In genomic region chr14:34646570-34647255, GRCh38 we compare ENCODE assay signal across 20 cellular contexts. TPM values are rescaled to one million over a fixed set of nuclear protein-coding genes. Genes with fewer than 3 reads are reported as not detected.
DNase-seq lines count a peak whose midpoint lies in the region; ATAC-seq, FAIRE-seq and TF ChIP-seq lines count a peak whose summit lies in the region.
"Had no signal": no experiment of that assay in that cellular context is flagged by ENCODE, and none has a peak within 500 bp of the region (broad histone marks: within the 10 kb centered on the region; RNA-seq: fewer than 3 reads in every experiment).

No MANE protein-coding gene starts in this region.

- no peak overlapping the region for H4K91ac ChIP-seq in H1 (replicated peaks; ENCODE audit: insufficient read length, low read length)

- no peak for TF ChIP-seq CTCF in H1 (IDR thresholded peaks at IDR 0.05; ENCODE audit: control extremely low read depth in 1 of 3, insufficient read depth in 1 of 3, low read depth in 1 of 3, low read length in 3 of 3)
- no peak for TF ChIP-seq CTCF in nephron progenitor cell (IDR thresholded peaks at IDR 0.05)

- H2AFZ ChIP-seq in H1 (ENCODE audit: low read length) = 0 out of 2 replicates have a peak overlapping the region, but pooled peaks have one; percentile 29
- H2AFZ ChIP-seq: GM23248 had no signal

- H3K4ac ChIP-seq in H1 (replicated peaks; ENCODE audit: insufficient read length, low read depth, low read length) = no peak overlapping the region

- no peaks in the 10 kb centered on the region; a peak in 1 of 7 replicates for H3K4me1 ChIP-seq in H1 (replicated peaks in 1 of 4; ENCODE audit: control insufficient read depth in 3 of 4, insufficient read depth in 4 of 4, low read length in 3 of 4)

- DNase-seq in NCI-H82 (lab: John Stamatoyannopoulos, UW) = peak; percentile 17
- no peak for DNase-seq in NCI-H82 treated with DMSO at 0.1 percent for 48 hours (lab: John Stamatoyannopoulos, UW; ENCODE audit: unreplicated experiment)
- DNase-seq in H1 (ENCODE audit: low read depth in 1 of 2, low spot score in 2 of 2) = no peak
- DNase-seq in nephron progenitor cell = no peak
- DNase-seq in NCI-H1436 (lab: John Stamatoyannopoulos, UW) = no peak
- DNase-seq in NCI-H1930 (lab: John Stamatoyannopoulos, UW) = no peak
- DNase-seq: AML-193; Caco-2; CD4-positive, alpha-beta T cell; GM23248; H7 had no signal

- H3K9me3 Mint-ChIP-seq in nephron progenitor cell = no peaks in the 10 kb centered on the region
- H3K9me3 Mint-ChIP-seq: CD4-positive, alpha-beta T cell had no signal

- no peak for TF ChIP-seq POLR2A in H1 (IDR thresholded peaks at IDR 0.05; ENCODE audit: control extremely low read depth in 1 of 2, low read depth in 2 of 2, low read length in 2 of 2)

- no peak overlapping the region; a peak in 1 of 7 replicates for H3K9ac ChIP-seq in H1 (replicated peaks in 1 of 4; ENCODE audit: extremely low read depth in 1 of 4, low read depth in 3 of 4, low read length in 3 of 4)
- H3K9ac ChIP-seq: GM23248 had no signal

- no peak overlapping the region for H3K4me3 ChIP-seq in H1 (ENCODE audit: extremely low read depth in 1 of 4, insufficient read depth in 2 of 4, low read depth in 3 of 4, low read length in 4 of 4)
- H3K4me3 ChIP-seq: A549, GM23248 had no signal

- TF ChIP-seq RAD21 in H1 (IDR thresholded peaks at IDR 0.05 in 1 of 2, conservative IDR thresholded peaks at IDR 0.05 in 1 of 2; ENCODE audit: low read depth in 2 of 2, low read length in 2 of 2) = no peak

- H2AK5ac ChIP-seq in H1 (ENCODE audit: low read depth, low read length) = no peak overlapping the region

- H2BK12ac ChIP-seq in H1 (ENCODE audit: low read depth, low read length) = no peak overlapping the region

- no peak for FAIRE-seq in H1 (lab: Jason Lieb, UNC)
- FAIRE-seq: A549, D721Med, G401.6, GM12891, GM19239 had no signal

- H4K8ac ChIP-seq in H1 (ENCODE audit: extremely low read depth, insufficient read depth, low read length) = no peak overlapping the region

- H3K27me3 ChIP-seq in H1 (replicated peaks in 1 of 4; ENCODE audit: control insufficient read depth in 3 of 4, extremely low read depth in 1 of 4, insufficient read depth in 3 of 4, low read length in 3 of 4) = no peaks in the 10 kb centered on the region

- no peak for ATAC-seq in HG02798 (IDR thresholded peaks at IDR 0.05; ENCODE audit: poor library complexity, unreplicated experiment)
- ATAC-seq: A549 had no signal

- H3K56ac ChIP-seq in H1 (replicated peaks; ENCODE audit: insufficient read length, low read depth, low read length) = no peak overlapping the region

- no peak overlapping the region for H2BK5ac ChIP-seq in H1 (ENCODE audit: low read depth, low read length)

- 87% methylated on average over 10 of the region's 10 CpGs; no CpG with 5 or more reads in 1 of the 2 experiments for WGBS in H1 (ENCODE audit: extremely low coverage in 1 of 2, insufficient coverage in 1 of 2, insufficient read length in 1 of 2, insufficient replicate concordance in 2 of 2, low coverage in 1 of 2, low lambda C conversion rate in 2 of 2, missing lambda C conversion rate in 1 of 2), 2 experiments

- no peaks in the 10 kb centered on the region for H3K79me2 ChIP-seq in H1 (ENCODE audit: control insufficient read depth in 1 of 2, insufficient read depth in 2 of 2, low read length in 2 of 2)

- H2BK15ac ChIP-seq in H1 (ENCODE audit: low read length) = no peak overlapping the region

- H3K36me3 Mint-ChIP-seq in nephron progenitor cell (ENCODE audit: low read depth) = no peaks in the 10 kb centered on the region

- TF ChIP-seq EP300 in H1 (IDR thresholded peaks at IDR 0.05; ENCODE audit: borderline replicate concordance in 1 of 2, low read depth in 2 of 2, low read length in 2 of 2) = no peak

- H4K5ac ChIP-seq in H1 (ENCODE audit: insufficient read length, low read depth, low read length) = no peak overlapping the region

- H3K4me2 ChIP-seq in H1 (ENCODE audit: insufficient read depth in 1 of 2, low read depth in 2 of 2, low read length in 2 of 2) = no peak overlapping the region
- H3K4me2 ChIP-seq: A549 had no signal

- no peaks in the 10 kb centered on the region for H4K20me1 ChIP-seq in H1 (replicated peaks in 1 of 2; ENCODE audit: control insufficient read depth in 1 of 2, insufficient read depth in 2 of 2, low read length in 2 of 2)

- POLR2A ChIA-PET in H1 (lab: Charles Lee; ENCODE audit: partially characterized antibody) = no interaction called here

- H3K36me3 ChIP-seq in H1 (ENCODE audit: control insufficient read depth in 2 of 4, insufficient read depth in 4 of 4, low read length in 3 of 4) = no peaks in the 10 kb centered on the region

- CTCF ChIA-PET in H1 (lab: Charles Lee; ENCODE audit: partially characterized antibody) = interaction anchor here (0.6 kb wide), 1 partner anchor 73 kb away, joined by 3 read pairs; no protein-coding TSS in a partner anchor

- no peaks in the 10 kb centered on the region for H3K9me3 ChIP-seq in H1 (ENCODE audit: insufficient read depth in 2 of 2, low read depth in 1 of 2, low read length in 1 of 2)
- H3K9me3 ChIP-seq: A549, Caco-2 had no signal

- no peak overlapping the region for H3K14ac ChIP-seq in H1 (ENCODE audit: insufficient read length)

- H3K79me1 ChIP-seq in H1 (ENCODE audit: low read depth, low read length) = no peaks in the 10 kb centered on the region

- no peak overlapping the region for H3K4me3 Mint-ChIP-seq in nephron progenitor cell
- H3K4me3 Mint-ChIP-seq: CD4-positive, alpha-beta T cell had no signal

- peak overlapping the region; percentile 81 for H3K27ac Mint-ChIP-seq in nephron progenitor cell
- H3K27ac Mint-ChIP-seq: CD4-positive, alpha-beta T cell had no signal

- no peak overlapping the region for H2BK20ac ChIP-seq in H1 (ENCODE audit: low read length)

- H2BK120ac ChIP-seq in H1 (replicated peaks; ENCODE audit: low read depth, low read length) = no peak overlapping the region

- no peak overlapping the region for H3K18ac ChIP-seq in H1 (ENCODE audit: extremely low read depth, low read length)

- no peaks in the 10 kb centered on the region for H3K27me3 Mint-ChIP-seq in nephron progenitor cell (ENCODE audit: low read depth, poor library complexity)
- H3K27me3 Mint-ChIP-seq: CD4-positive, alpha-beta T cell had no signal

- 0 out of 2 replicates have a peak, but pooled peaks cover 2% of the 10 kb centered on the region for H3K23me2 ChIP-seq in H1 (ENCODE audit: low read depth, low read length)

- peaks cover 4% of the 10 kb centered on the region for H3K4me1 Mint-ChIP-seq in nephron progenitor cell

- H3K27ac ChIP-seq in H1 (ENCODE audit: low read depth, low read length) = no peak overlapping the region
- H3K27ac ChIP-seq: 22Rv1, C4-2B, GM23248, HL-60 had no signal

- H3K23ac ChIP-seq in H1 (ENCODE audit: insufficient read length) = no peak overlapping the region

TF ChIP-seq in H1, 55 proteins besides CTCF, POLR2A, EP300 and RAD21:
- TF ChIP-seq RBBP5 (IDR thresholded peaks at IDR 0.05; ENCODE audit: borderline replicate concordance, low read depth, low read length) = no peak

RNA-seq across cellular contexts. Expression of gene SNX6, which starts 16.8 kb away (rescaled TPM):
- total RNA-seq in H1 (2021; fragmentation: NEBNext Ultra II Directional; extraction: Animal tissue kit (Norgen Biotek cat#: 25700)) = 54.8 and 71.1 TPM in 2 replicates
- 28.0 and 53.4 TPM in 2 replicates for polyA plus RNA-seq in H1 (2011; rRNA removed)
- polyA plus RNA-seq in H1 (2011; cell fraction: cytosol; rRNA removed) = 53.0 TPM
- 6.4 TPM for polyA plus RNA-seq in H1 (2011; cell fraction: nucleus; rRNA removed)
- 31.2 to 76.1 TPM (median 42.9 TPM) in 4 replicates for polyA plus RNA-seq in H1 (2012, experiment 1 of 2)
- polyA plus RNA-seq in H1 (2012, experiment 2 of 2) = 6.2 TPM
- polyA plus RNA-seq in H1 (2013, experiment 1 of 2) = 51.5 TPM
- 51.7 TPM for polyA plus RNA-seq in H1 (2013, experiment 2 of 2)
- 18.0 and 28.3 TPM in 2 replicates for polyA minus RNA-seq in H1 (2011; rRNA and poly(A)+ RNA removed)
- polyA minus RNA-seq in H1 (2011; cell fraction: cytosol; rRNA and poly(A)+ RNA removed) = 16.6 TPM
- 18.0 TPM for polyA minus RNA-seq in H1 (2011; cell fraction: nucleus; rRNA and poly(A)+ RNA removed)
